ENCODE assay signal across 9 cellular contexts in genomic region chr16:35685085-35685484, GRCh38.
"Had no signal": no experiment of that assay in that cellular context is flagged by ENCODE, and none has a peak within 500 bp of the region (broad histone marks: within the 10 kb centered on the region; RNA-seq: fewer than 3 reads in every experiment).

No MANE protein-coding gene starts in this region.

- H3K36me3 ChIP-seq: HAP-1 had no signal

- H3K4me3 ChIP-seq: GM23248, GM23338, HAP-1 had no signal

- H3K27ac Mint-ChIP-seq: GM23338, H9, HFFc6 had no signal

- H3K27ac ChIP-seq: GM23248 had no signal

- DNase-seq: GM23248, GOT3, H7, H9, HCEC 1CT, HFFc6 had no signal

- H3K4me1 Mint-ChIP-seq: GM23338, H9 had no signal

- ATAC-seq: GM23338, HCT116 had no signal

- H3K4me2 ChIP-seq: GM23338 had no signal

- H2AFZ ChIP-seq: GM23248, GM23338 had no signal

- H3K4me3 Mint-ChIP-seq: GM23338, H9, HFFc6 had no signal

- H3K4me1 ChIP-seq: HAP-1 had no signal
